9 cellular contexts compared by ENCODE assay signal in the genomic region with DNA sequence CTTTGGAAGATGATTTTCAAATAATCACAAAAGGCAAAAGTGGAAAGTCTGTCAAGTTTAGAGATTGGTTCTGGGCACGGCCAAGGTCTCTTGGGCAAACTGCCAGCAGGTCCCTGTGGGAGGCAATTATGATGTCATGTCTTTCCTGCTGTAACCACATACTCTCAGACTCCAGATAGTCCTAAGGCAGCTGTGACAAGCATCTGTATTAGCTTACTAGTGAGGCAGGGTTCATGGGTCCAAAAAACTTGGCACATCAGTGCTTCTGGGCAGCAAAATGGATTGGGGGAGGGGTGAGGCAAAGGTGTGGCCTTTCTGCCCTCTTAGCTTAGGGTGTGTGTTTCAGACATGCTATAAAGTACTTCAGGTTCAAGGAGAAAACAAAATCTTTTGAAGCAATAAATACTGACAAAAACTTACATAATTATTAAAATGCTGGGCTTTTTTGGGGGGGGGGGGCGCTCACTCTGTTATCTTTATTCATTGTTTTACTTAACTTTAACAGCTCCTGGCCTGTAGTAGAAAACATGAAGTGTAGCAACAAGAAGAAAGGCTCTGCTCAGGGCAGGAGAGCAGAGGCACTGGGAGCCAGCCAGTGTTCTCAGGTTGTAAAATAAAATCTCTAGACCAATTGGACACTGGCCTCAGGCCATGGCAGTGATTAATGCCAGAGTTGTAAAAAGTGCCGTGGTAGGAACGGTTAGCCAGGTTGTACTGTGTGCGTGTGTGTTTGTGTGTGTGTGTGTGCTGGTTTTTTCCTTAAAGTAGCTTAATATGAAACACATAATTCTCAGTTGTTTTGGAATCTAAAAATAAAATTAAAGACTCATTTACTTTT. TPM values are rescaled to one million over a fixed set of nuclear protein-coding genes. Genes with fewer than 3 reads are reported as not detected.
DNase-seq lines count a peak whose midpoint lies in the region; ATAC-seq and TF ChIP-seq lines count a peak whose summit lies in the region.
"Had no signal": no experiment of that assay in that cellular context is flagged by ENCODE, and none has a peak within 500 bp of the region (broad histone marks: within the 10 kb centered on the region; RNA-seq: fewer than 3 reads in every experiment).

No MANE protein-coding gene starts in this region.

- CTCF ChIA-PET in activated CD4-positive, alpha-beta T cell treated with anti-CD3 and anti-CD28 coated beads for 36 hours (lab: Charles Lee) = interaction anchor here (0.6 to 0.9 kb wide), 3 partner anchors 9 to 147 kb away, joined by 3 read pairs; no protein-coding TSS in a partner anchor

- no peak overlapping the region for H3K27ac Mint-ChIP-seq in activated CD4-positive, alpha-beta T cell treated with anti-CD3 and anti-CD28 coated beads for 36 hours
- peak overlapping the region; percentile 39 for H3K27ac Mint-ChIP-seq in type B pancreatic cell
- no peak overlapping the region for H3K27ac Mint-ChIP-seq in T-helper 2 cell treated with Interferon-gamma antibody and Interleukin-4, amounts not matched to agents 5 μg/mL and 100 μg/mL, for 36 hours

- H3K4me1 ChIP-seq in SJSA1 (replicated peaks) = peaks cover 18% of the 10 kb centered on the region
- peaks cover 20% of the 10 kb centered on the region for H3K4me1 ChIP-seq in muscle layer of colon (ENCODE audit: insufficient read depth, low read length)

- H3K9me3 ChIP-seq in SJSA1 (replicated peaks) (no peaks in the 10 kb centered on the region), muscle layer of colon (ENCODE audit: low read length) (no peaks in the 10 kb centered on the region)

- peak; percentile 72 for ATAC-seq in activated CD4-positive, alpha-beta T cell treated with anti-CD3 and anti-CD28 coated beads for 36 hours

- DNase-seq in activated CD4-positive, alpha-beta T cell treated with anti-CD3 and anti-CD28 coated beads for 36 hours = peak; percentile 68
- no peak for DNase-seq in activated CD4-positive, alpha-beta T cell treated with anti-CD3 and anti-CD28 coated beads for 1 hour
- peak; percentile 90 to 91 for DNase-seq in Kasumi-1 (lab: John Stamatoyannopoulos, UW)
- peak; percentile 64 to 80 for DNase-seq in SJSA1 (ENCODE audit: low read depth in 1 of 2, low spot score in 2 of 2)
- peak; percentile 83 for DNase-seq in coronary artery (ENCODE audit: low spot score)
- peak; percentile 75 for DNase-seq in type B pancreatic cell (ENCODE audit: extremely low spot score, unreplicated experiment)
- DNase-seq in T-helper 2 cell treated with Interferon-gamma antibody and Interleukin-4, amounts not matched to agents 5 μg/mL and 100 μg/mL, for 36 hours (ENCODE audit: low spot score) = no peak

- H3K27ac ChIP-seq in SJSA1 (no peak overlapping the region), coronary artery (peak overlapping the region; percentile 62 to 75), muscle layer of colon (ENCODE audit: low read depth, low read length) (peak overlapping the region; percentile 59)

- no peak overlapping the region for H3K4me3 Mint-ChIP-seq in activated CD4-positive, alpha-beta T cell treated with anti-CD3 and anti-CD28 coated beads for 36 hours
- H3K4me3 Mint-ChIP-seq in type B pancreatic cell = peak overlapping the region; percentile 32
- no peak overlapping the region for H3K4me3 Mint-ChIP-seq in T-helper 2 cell treated with Interferon-gamma antibody and Interleukin-4, amounts not matched to agents 5 μg/mL and 100 μg/mL, for 36 hours
- H3K4me3 Mint-ChIP-seq: CD4-positive, alpha-beta memory T cell had no signal

- no peaks in the 10 kb centered on the region for H3K36me3 Mint-ChIP-seq in activated CD4-positive, alpha-beta T cell treated with anti-CD3 and anti-CD28 coated beads for 36 hours (ENCODE audit: low read depth)
- no peaks in the 10 kb centered on the region for H3K36me3 Mint-ChIP-seq in type B pancreatic cell
- no peaks in the 10 kb centered on the region for H3K36me3 Mint-ChIP-seq in T-helper 2 cell treated with Interferon-gamma antibody and Interleukin-4, amounts not matched to agents 5 μg/mL and 100 μg/mL, for 36 hours (ENCODE audit: low read depth)
- H3K36me3 Mint-ChIP-seq: CD4-positive, alpha-beta memory T cell had no signal

- no peaks in the 10 kb centered on the region for H3K9me3 Mint-ChIP-seq in activated CD4-positive, alpha-beta T cell treated with anti-CD3 and anti-CD28 coated beads for 36 hours (ENCODE audit: low read depth)
- H3K9me3 Mint-ChIP-seq in type B pancreatic cell = no peaks in the 10 kb centered on the region
- no peaks in the 10 kb centered on the region for H3K9me3 Mint-ChIP-seq in T-helper 2 cell treated with Interferon-gamma antibody and Interleukin-4, amounts not matched to agents 5 μg/mL and 100 μg/mL, for 36 hours

- H3K36me3 ChIP-seq in SJSA1 = no peaks in the 10 kb centered on the region; the same call in 1 of the 2 replicates
- no peaks in the 10 kb centered on the region for H3K36me3 ChIP-seq in muscle layer of colon (ENCODE audit: insufficient read depth, low read length)

- H3K4me3 ChIP-seq in SJSA1 = no peak overlapping the region
- H3K4me3 ChIP-seq in coronary artery = no peak overlapping the region
- no peak overlapping the region for H3K4me3 ChIP-seq in muscle layer of colon (ENCODE audit: low read depth in 1 of 2, low read length in 2 of 2)

- TF ChIP-seq CTCF in coronary artery (IDR thresholded peaks at IDR 0.05) (no peak), type B pancreatic cell (conservative IDR thresholded peaks at IDR 0.05) (no peak)

- H3K4me1 Mint-ChIP-seq in activated CD4-positive, alpha-beta T cell treated with anti-CD3 and anti-CD28 coated beads for 36 hours = peaks cover 8% of the 10 kb centered on the region
- peaks cover 30% of the 10 kb centered on the region for H3K4me1 Mint-ChIP-seq in type B pancreatic cell (ENCODE audit: unreplicated experiment)
- H3K4me1 Mint-ChIP-seq in T-helper 2 cell treated with Interferon-gamma antibody and Interleukin-4, amounts not matched to agents 5 μg/mL and 100 μg/mL, for 36 hours (ENCODE audit: low read depth) = peaks cover 4% of the 10 kb centered on the region

- intact Hi-C loops in activated CD4-positive, alpha-beta T cell treated with anti-CD3 and anti-CD28 coated beads for 36 hours (cut with DNase I, micrococcal nuclease) = no loop called here

- H3K27me3 ChIP-seq in SJSA1 (replicated peaks) (no peaks in the 10 kb centered on the region), muscle layer of colon (ENCODE audit: control insufficient read depth in 1 of 2, insufficient read depth in 2 of 2, low read length in 2 of 2) (no peaks in the 10 kb centered on the region)

- peaks cover 5% of the 10 kb centered on the region for H3K27me3 Mint-ChIP-seq in activated CD4-positive, alpha-beta T cell treated with anti-CD3 and anti-CD28 coated beads for 36 hours
- no peaks in the 10 kb centered on the region for H3K27me3 Mint-ChIP-seq in type B pancreatic cell
- H3K27me3 Mint-ChIP-seq in T-helper 2 cell treated with Interferon-gamma antibody and Interleukin-4, amounts not matched to agents 5 μg/mL and 100 μg/mL, for 36 hours (ENCODE audit: low read depth) = peaks cover 6% of the 10 kb centered on the region

- POLR2A ChIA-PET in activated CD4-positive, alpha-beta T cell treated with anti-CD3 and anti-CD28 coated beads for 36 hours (lab: Charles Lee) = no interaction called here

- H3K9ac ChIP-seq in muscle layer of colon (ENCODE audit: low read length) = no peak overlapping the region

RNA-seq across cellular contexts. Expression of a gene that starts 14.3 kb away (rescaled TPM):
- total RNA-seq in activated CD4-positive, alpha-beta T cell treated with anti-CD3 and anti-CD28 coated beads for 36 hours = 1 to 10 TPM in 1 of 2 experiments, under 1 TPM in 1; 0.89 to 1.1 TPM
- 11.6 and 26.5 TPM in 2 replicates for total RNA-seq in SJSA1 (2014; rRNA removed; shearing (Covaris generic))
- total RNA-seq in type B pancreatic cell (ENCODE audit: low replicate concordance) = 56.9 and 138 TPM in 2 replicates

Comparison
In these comparisons a context has a peak if more than half of its experiments do, and no peak if none do; other contexts are left out.
1. DNase-seq: peak in activated CD4-positive, alpha-beta T cell treated with anti-CD3 and anti-CD28 coated beads for 36 hours (single experiment), Kasumi-1 (2 of 2), SJSA1 (2 of 2), coronary artery (single experiment) and type B pancreatic cell (single experiment); none in activated CD4-positive, alpha-beta T cell treated with anti-CD3 and anti-CD28 coated beads for 1 hour (single experiment) and T-helper 2 cell treated with Interferon-gamma antibody and Interleukin-4, amounts not matched to agents 5 μg/mL and 100 μg/mL, for 36 hours (single experiment).